Comparison of ENCODE assay signal across 13 cellular contexts in the genomic region with DNA sequence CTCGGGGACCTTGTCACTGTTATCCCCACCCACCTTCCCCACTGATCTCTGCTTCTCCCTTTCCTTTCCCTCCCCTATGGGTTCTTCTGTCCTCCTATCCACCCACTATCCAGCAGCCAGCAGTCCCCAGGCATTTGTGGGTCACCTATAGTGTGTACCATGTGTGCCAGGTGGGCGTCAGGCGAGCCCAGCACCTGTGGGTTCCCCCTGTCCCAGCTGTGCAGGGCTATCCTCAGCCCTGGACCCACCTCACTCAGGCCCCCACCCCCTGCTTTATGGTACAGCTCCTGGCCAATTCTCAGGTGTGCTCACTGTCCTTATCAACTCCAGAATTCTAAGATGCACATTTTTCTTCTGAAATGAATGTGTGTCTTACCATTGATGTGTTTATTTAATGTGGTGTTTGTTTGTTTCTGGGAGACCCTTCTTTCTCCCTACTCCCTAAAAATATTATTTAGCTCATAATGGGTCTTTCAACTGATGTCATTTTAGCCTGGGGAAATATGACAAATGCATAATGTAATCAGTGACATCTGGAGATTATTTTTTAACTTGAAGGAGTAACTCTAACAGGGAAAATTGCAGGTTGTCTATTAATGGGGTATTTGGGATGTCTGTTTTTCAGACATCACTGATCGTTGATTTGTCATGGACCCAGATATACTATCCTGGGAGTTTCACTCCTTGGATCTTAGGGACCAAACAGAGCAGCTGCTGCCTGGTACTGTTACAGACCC.
DNase-seq lines count a peak whose midpoint lies in the region; ATAC-seq, FAIRE-seq and TF ChIP-seq lines count a peak whose summit lies in the region.
"Had no signal": no experiment of that assay in that cellular context is flagged by ENCODE, and none has a peak within 500 bp of the region (broad histone marks: within the 10 kb centered on the region; RNA-seq: fewer than 3 reads in every experiment).

No MANE protein-coding gene starts in this region.

- FAIRE-seq in H54 (lab: Jason Lieb, UNC): no peak

- no peak for TF ChIP-seq POLR2A in H54 (IDR thresholded peaks at IDR 0.05; ENCODE audit: low read depth, low read length)

- DNase-seq in cardiac septum (ENCODE audit: low spot score) (peak; percentile 60), left ventricle myocardium superior (no peak), ureter (ENCODE audit: low spot score) (peak; percentile 13), NCI-H1092 treated with DMSO at 0.1 percent for 48 hours (lab: John Stamatoyannopoulos, UW) (no peak), foreskin keratinocyte (no peak), H54 (ENCODE audit: insufficient read length, low spot score) (no peak)
- peak; percentile 32 for DNase-seq in activated CD8-positive, alpha-beta memory T cell treated with anti-CD3 and anti-CD28 coated beads, Interleukin-2, amount 50 U/mL, for 48 hours
- DNase-seq: ACHN; CD4-positive, alpha-beta memory T cell; DMS53; GF-D8 had no signal

- H3K27ac ChIP-seq in HEK293 (ENCODE audit: extremely low read depth, low read depth, low read length) (no peak overlapping the region), foreskin keratinocyte (no peak overlapping the region)
- H3K27ac ChIP-seq: C4-2B had no signal

- no peak overlapping the region for H3K4me3 ChIP-seq in HEK293 (ENCODE audit: low read depth, low read length)

- H3K9me3 ChIP-seq in HEK293 (ENCODE audit: control insufficient read depth, insufficient read depth, low read depth, low read length): no peaks in the 10 kb centered on the region

- intact Hi-C loops in cardiac septum (cut with DNase I) (no loop called here), left ventricle myocardium superior (cut with micrococcal nuclease) (no loop called here)

- ATAC-seq in left ventricle myocardium superior (no peak), foreskin keratinocyte (no peak)

- POLR2A ChIA-PET in HEK293 (lab: Yijun Ruan, JAX): no interaction called here

- H3K27me3 ChIP-seq in foreskin keratinocyte: no peaks in the 10 kb centered on the region

- CTCF ChIA-PET in HEK293 (lab: Yijun Ruan, JAX): no interaction called here

- TF ChIP-seq CTCF in HEK293 (tag by site-specific recombination; IDR thresholded peaks at IDR 0.05) (no peak), foreskin keratinocyte (conservative IDR thresholded peaks at IDR 0.05) (no peak)

- no peaks in the 10 kb centered on the region for H3K36me3 ChIP-seq in HEK293 (ENCODE audit: control insufficient read depth in 2 of 2, insufficient read depth in 1 of 2, low read length in 2 of 2)

- H3K4me1 ChIP-seq in HEK293 (ENCODE audit: control insufficient read depth, insufficient read depth, low read length) (no peaks in the 10 kb centered on the region), foreskin keratinocyte (peaks cover 4% of the 10 kb centered on the region)

TF ChIP-seq in HEK293, 187 proteins besides CTCF, POLR2A, EP300 and RAD21:
- TF ChIP-seq ZFHX2 (tag by site-specific recombination; conservative IDR thresholded peaks at IDR 0.05) (0 out of 2 replicates have a peak, but pooled peaks have one; percentile 16), ZNF223 (tag by site-specific recombination; IDR thresholded peaks at IDR 0.05) (no peak), ZNF391 (tag by site-specific recombination; IDR thresholded peaks at IDR 0.05; ENCODE audit: borderline replicate concordance, low read depth) (no peak)
- TF ChIP-seq, protein P1, sequence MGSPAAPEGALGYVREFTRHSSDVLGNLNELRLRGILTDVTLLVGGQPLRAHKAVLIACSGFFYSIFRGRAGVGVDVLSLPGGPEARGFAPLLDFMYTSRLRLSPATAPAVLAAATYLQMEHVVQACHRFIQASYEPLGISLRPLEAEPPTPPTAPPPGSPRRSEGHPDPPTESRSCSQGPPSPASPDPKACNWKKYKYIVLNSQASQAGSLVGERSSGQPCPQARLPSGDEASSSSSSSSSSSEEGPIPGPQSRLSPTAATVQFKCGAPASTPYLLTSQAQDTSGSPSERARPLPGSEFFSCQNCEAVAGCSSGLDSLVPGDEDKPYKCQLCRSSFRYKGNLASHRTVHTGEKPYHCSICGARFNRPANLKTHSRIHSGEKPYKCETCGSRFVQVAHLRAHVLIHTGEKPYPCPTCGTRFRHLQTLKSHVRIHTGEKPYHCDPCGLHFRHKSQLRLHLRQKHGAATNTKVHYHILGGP (tag by site-specific recombination; IDR thresholded peaks at IDR 0.05): no peak
TF ChIP-seq in HEK293: peak in this region for 1.

Comparison
In these comparisons a context has a peak if more than half of its experiments do, and no peak if none do; other contexts are left out.
1. DNase-seq: peak in cardiac septum (single experiment), activated CD8-positive, alpha-beta memory T cell treated with anti-CD3 and anti-CD28 coated beads, Interleukin-2, amount 50 U/mL, for 48 hours (single experiment) and ureter (single experiment); none in left ventricle myocardium superior (single experiment), NCI-H1092 treated with DMSO at 0.1 percent for 48 hours (single experiment), foreskin keratinocyte (0 of 2) and H54 (single experiment).